ENCODE assay signal across 1 cellular context in the genomic region with DNA sequence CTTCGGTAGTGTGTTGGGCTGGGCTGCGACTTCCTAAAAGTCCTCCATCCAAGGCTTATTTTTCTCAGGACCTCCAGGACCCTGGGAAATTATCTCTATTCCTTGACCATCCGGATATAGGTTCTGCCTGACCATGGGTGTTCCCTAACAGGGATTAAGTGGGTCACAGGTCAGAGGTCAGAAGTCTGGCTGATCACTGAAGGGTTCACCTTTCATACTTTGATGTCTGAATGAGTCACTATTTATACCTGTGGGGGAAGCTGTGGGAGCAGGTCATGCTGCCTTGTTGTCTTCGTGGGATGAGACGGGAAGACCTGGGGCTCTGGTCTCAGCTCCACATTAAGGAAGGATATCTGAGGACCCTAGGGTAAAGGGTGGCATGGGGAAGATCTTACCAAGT.
TF ChIP-seq lines count a peak whose summit lies in the region.

No MANE protein-coding gene starts in this region.

TF ChIP-seq in HepG2, 621 proteins besides CTCF, POLR2A, EP300 and RAD21 (continued from another document and continues in another):
- TF ChIP-seq, protein P1, sequence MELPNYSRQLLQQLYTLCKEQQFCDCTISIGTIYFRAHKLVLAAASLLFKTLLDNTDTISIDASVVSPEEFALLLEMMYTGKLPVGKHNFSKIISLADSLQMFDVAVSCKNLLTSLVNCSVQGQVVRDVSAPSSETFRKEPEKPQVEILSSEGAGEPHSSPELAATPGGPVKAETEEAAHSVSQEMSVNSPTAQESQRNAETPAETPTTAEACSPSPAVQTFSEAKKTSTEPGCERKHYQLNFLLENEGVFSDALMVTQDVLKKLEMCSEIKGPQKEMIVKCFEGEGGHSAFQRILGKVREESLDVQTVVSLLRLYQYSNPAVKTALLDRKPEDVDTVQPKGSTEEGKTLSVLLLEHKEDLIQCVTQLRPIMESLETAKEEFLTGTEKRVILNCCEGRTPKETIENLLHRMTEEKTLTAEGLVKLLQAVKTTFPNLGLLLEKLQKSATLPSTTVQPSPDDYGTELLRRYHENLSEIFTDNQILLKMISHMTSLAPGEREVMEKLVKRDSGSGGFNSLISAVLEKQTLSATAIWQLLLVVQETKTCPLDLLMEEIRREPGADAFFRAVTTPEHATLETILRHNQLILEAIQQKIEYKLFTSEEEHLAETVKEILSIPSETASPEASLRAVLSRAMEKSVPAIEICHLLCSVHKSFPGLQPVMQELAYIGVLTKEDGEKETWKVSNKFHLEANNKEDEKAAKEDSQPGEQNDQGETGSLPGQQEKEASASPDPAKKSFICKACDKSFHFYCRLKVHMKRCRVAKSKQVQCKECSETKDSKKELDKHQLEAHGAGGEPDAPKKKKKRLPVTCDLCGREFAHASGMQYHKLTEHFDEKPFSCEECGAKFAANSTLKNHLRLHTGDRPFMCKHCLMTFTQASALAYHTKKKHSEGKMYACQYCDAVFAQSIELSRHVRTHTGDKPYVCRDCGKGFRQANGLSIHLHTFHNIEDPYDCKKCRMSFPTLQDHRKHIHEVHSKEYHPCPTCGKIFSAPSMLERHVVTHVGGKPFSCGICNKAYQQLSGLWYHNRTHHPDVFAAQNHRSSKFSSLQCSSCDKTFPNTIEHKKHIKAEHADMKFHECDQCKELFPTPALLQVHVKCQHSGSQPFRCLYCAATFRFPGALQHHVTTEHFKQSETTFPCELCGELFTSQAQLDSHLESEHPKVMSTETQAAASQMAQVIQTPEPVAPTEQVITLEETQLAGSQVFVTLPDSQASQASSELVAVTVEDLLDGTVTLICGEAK (IDR thresholded peaks at IDR 0.05): no peak
- TF ChIP-seq, protein P1 (CRISPR knock-in tag; IDR thresholded peaks at IDR 0.05): no peak
- TF ChIP-seq PLRG1 (conservative IDR thresholded peaks at IDR 0.05) (no peak), NR3C1 (CRISPR knock-in tag; IDR thresholded peaks at IDR 0.05) (no peak), ZNF737 (CRISPR knock-in tag; IDR thresholded peaks at IDR 0.05; ENCODE audit: borderline replicate concordance) (no peak), NFYC (CRISPR knock-in tag; IDR thresholded peaks at IDR 0.05) (no peak), ZBTB7B (CRISPR knock-in tag; IDR thresholded peaks at IDR 0.05) (no peak), ZNF138 (CRISPR knock-in tag; IDR thresholded peaks at IDR 0.05; ENCODE audit: low read depth) (no peak), ZNF260 (CRISPR knock-in tag; IDR thresholded peaks at IDR 0.05; ENCODE audit: borderline replicate concordance, low read depth) (no peak), HNRNPLL (IDR thresholded peaks at IDR 0.05; ENCODE audit: low read depth, low read length, poor library complexity, severe bottlenecking) (no peak), TOPORS (CRISPR knock-in tag; IDR thresholded peaks at IDR 0.05) (no peak), HOXD1 (CRISPR knock-in tag; IDR thresholded peaks at IDR 0.05) (no peak), SMAD1 (CRISPR knock-in tag; IDR thresholded peaks at IDR 0.05; ENCODE audit: borderline replicate concordance, low read depth) (no peak), ATF1 (CRISPR knock-in tag; IDR thresholded peaks at IDR 0.05) (no peak), ZNF20 (CRISPR knock-in tag; IDR thresholded peaks at IDR 0.05) (no peak), ZNF724P (CRISPR knock-in tag; IDR thresholded peaks at IDR 0.05; ENCODE audit: borderline replicate concordance) (no peak), ZNF607 (CRISPR knock-in tag; IDR thresholded peaks at IDR 0.05; ENCODE audit: borderline replicate concordance) (no peak), ZNF577 (CRISPR knock-in tag; IDR thresholded peaks at IDR 0.05; ENCODE audit: borderline replicate concordance, low read depth) (no peak), NFKB2 (CRISPR knock-in tag; IDR thresholded peaks at IDR 0.05; ENCODE audit: borderline replicate concordance) (no peak), DNMT1 (CRISPR knock-in tag; IDR thresholded peaks at IDR 0.05) (no peak), KLF13 (CRISPR knock-in tag; IDR thresholded peaks at IDR 0.05) (no peak), ZNF383 (CRISPR knock-in tag; IDR thresholded peaks at IDR 0.05; ENCODE audit: borderline replicate concordance) (no peak), RARG (CRISPR knock-in tag; IDR thresholded peaks at IDR 0.05; ENCODE audit: low read depth) (no peak), SALL2 (CRISPR knock-in tag; IDR thresholded peaks at IDR 0.05) (no peak), SMARCC2 (IDR thresholded peaks at IDR 0.05) (no peak), TCF7 (IDR thresholded peaks at IDR 0.05; ENCODE audit: low read depth) (peak; percentile 70), ARNT2 (CRISPR knock-in tag; IDR thresholded peaks at IDR 0.05; ENCODE audit: low read depth) (no peak), ATF7 (IDR thresholded peaks at IDR 0.05) (no peak), ATF7 (CRISPR knock-in tag; IDR thresholded peaks at IDR 0.05) (no peak)
- TF ChIP-seq, protein P2, sequence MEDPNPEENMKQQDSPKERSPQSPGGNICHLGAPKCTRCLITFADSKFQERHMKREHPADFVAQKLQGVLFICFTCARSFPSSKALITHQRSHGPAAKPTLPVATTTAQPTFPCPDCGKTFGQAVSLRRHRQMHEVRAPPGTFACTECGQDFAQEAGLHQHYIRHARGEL (CRISPR knock-in tag; IDR thresholded peaks at IDR 0.05): no peak
- TF ChIP-seq, protein P3, sequence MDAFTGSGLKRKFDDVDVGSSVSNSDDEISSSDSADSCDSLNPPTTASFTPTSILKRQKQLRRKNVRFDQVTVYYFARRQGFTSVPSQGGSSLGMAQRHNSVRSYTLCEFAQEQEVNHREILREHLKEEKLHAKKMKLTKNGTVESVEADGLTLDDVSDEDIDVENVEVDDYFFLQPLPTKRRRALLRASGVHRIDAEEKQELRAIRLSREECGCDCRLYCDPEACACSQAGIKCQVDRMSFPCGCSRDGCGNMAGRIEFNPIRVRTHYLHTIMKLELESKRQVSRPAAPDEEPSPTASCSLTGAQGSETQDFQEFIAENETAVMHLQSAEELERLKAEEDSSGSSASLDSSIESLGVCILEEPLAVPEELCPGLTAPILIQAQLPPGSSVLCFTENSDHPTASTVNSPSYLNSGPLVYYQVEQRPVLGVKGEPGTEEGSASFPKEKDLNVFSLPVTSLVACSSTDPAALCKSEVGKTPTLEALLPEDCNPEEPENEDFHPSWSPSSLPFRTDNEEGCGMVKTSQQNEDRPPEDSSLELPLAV (CRISPR knock-in tag; conservative IDR thresholded peaks at IDR 0.05; ENCODE audit: low read depth): no peak
- TF ChIP-seq, protein P4, sequence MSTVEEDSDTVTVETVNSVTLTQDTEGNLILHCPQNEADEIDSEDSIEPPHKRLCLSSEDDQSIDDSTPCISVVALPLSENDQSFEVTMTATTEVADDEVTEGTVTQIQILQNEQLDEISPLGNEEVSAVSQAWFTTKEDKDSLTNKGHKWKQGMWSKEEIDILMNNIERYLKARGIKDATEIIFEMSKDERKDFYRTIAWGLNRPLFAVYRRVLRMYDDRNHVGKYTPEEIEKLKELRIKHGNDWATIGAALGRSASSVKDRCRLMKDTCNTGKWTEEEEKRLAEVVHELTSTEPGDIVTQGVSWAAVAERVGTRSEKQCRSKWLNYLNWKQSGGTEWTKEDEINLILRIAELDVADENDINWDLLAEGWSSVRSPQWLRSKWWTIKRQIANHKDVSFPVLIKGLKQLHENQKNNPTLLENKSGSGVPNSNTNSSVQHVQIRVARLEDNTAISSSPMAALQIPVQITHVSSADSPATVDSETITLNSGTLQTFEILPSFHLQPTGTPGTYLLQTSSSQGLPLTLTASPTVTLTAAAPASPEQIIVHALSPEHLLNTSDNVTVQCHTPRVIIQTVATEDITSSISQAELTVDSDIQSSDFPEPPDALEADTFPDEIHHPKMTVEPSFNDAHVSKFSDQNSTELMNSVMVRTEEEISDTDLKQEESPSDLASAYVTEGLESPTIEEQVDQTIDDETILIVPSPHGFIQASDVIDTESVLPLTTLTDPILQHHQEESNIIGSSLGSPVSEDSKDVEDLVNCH (CRISPR knock-in tag; IDR thresholded peaks at IDR 0.05): no peak
- TF ChIP-seq, protein P5, sequence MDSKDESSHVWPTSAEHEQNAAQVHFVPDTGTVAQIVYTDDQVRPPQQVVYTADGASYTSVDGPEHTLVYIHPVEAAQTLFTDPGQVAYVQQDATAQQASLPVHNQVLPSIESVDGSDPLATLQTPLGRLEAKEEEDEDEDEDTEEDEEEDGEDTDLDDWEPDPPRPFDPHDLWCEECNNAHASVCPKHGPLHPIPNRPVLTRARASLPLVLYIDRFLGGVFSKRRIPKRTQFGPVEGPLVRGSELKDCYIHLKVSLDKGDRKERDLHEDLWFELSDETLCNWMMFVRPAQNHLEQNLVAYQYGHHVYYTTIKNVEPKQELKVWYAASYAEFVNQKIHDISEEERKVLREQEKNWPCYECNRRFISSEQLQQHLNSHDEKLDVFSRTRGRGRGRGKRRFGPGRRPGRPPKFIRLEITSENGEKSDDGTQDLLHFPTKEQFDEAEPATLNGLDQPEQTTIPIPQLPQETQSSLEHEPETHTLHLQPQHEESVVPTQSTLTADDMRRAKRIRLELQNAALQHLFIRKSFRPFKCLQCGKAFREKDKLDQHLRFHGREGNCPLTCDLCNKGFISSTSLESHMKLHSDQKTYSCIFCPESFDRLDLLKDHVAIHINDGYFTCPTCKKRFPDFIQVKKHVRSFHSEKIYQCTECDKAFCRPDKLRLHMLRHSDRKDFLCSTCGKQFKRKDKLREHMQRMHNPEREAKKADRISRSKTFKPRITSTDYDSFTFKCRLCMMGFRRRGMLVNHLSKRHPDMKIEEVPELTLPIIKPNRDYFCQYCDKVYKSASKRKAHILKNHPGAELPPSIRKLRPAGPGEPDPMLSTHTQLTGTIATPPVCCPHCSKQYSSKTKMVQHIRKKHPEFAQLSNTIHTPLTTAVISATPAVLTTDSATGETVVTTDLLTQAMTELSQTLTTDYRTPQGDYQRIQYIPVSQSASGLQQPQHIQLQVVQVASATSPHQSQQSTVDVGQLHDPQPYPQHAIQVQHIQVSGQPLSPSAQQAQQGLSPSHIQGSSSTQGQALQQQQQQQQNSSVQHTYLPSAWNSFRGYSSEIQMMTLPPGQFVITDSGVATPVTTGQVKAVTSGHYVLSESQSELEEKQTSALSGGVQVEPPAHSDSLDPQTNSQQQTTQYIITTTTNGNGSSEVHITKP (CRISPR knock-in tag; IDR thresholded peaks at IDR 0.05; ENCODE audit: low read depth): no peak
- TF ChIP-seq, protein P6, sequence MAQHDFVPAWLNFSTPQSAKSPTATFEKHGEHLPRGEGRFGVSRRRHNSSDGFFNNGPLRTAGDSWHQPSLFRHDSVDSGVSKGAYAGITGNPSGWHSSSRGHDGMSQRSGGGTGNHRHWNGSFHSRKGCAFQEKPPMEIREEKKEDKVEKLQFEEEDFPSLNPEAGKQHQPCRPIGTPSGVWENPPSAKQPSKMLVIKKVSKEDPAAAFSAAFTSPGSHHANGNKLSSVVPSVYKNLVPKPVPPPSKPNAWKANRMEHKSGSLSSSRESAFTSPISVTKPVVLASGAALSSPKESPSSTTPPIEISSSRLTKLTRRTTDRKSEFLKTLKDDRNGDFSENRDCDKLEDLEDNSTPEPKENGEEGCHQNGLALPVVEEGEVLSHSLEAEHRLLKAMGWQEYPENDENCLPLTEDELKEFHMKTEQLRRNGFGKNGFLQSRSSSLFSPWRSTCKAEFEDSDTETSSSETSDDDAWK (CRISPR knock-in tag; IDR thresholded peaks at IDR 0.05): no peak
- TF ChIP-seq, protein P7, sequence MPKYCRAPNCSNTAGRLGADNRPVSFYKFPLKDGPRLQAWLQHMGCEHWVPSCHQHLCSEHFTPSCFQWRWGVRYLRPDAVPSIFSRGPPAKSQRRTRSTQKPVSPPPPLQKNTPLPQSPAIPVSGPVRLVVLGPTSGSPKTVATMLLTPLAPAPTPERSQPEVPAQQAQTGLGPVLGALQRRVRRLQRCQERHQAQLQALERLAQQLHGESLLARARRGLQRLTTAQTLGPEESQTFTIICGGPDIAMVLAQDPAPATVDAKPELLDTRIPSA (CRISPR knock-in tag; IDR thresholded peaks at IDR 0.05; ENCODE audit: borderline replicate concordance): no peak
- TF ChIP-seq, protein P8, sequence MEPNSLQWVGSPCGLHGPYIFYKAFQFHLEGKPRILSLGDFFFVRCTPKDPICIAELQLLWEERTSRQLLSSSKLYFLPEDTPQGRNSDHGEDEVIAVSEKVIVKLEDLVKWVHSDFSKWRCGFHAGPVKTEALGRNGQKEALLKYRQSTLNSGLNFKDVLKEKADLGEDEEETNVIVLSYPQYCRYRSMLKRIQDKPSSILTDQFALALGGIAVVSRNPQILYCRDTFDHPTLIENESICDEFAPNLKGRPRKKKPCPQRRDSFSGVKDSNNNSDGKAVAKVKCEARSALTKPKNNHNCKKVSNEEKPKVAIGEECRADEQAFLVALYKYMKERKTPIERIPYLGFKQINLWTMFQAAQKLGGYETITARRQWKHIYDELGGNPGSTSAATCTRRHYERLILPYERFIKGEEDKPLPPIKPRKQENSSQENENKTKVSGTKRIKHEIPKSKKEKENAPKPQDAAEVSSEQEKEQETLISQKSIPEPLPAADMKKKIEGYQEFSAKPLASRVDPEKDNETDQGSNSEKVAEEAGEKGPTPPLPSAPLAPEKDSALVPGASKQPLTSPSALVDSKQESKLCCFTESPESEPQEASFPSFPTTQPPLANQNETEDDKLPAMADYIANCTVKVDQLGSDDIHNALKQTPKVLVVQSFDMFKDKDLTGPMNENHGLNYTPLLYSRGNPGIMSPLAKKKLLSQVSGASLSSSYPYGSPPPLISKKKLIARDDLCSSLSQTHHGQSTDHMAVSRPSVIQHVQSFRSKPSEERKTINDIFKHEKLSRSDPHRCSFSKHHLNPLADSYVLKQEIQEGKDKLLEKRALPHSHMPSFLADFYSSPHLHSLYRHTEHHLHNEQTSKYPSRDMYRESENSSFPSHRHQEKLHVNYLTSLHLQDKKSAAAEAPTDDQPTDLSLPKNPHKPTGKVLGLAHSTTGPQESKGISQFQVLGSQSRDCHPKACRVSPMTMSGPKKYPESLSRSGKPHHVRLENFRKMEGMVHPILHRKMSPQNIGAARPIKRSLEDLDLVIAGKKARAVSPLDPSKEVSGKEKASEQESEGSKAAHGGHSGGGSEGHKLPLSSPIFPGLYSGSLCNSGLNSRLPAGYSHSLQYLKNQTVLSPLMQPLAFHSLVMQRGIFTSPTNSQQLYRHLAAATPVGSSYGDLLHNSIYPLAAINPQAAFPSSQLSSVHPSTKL (CRISPR knock-in tag; IDR thresholded peaks at IDR 0.05): peak; percentile 72
